19 cellular contexts compared by ENCODE assay signal in the genomic region with DNA sequence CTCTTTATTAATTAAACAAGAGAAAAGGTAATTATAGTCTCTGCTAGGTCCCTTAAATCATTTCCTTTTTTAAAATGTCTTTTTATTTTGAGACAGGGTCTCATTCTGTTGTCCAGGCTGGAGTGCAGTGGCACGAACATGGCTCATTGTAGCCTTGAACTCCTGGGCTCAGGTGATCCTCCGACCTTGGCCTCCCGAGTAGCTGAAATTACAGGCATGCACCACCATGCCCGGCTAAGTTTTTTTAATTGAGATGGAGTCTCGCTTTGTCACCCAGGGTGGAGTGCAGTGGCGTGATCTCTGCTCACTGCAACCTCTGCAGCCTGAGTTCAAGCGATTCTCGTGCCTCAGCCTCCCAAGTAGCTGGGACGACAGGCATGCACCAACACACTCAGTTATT. TPM values are rescaled to one million over a fixed set of nuclear protein-coding genes. Genes with fewer than 3 reads are reported as not detected.
"Had no signal": no experiment of that assay in that cellular context is flagged by ENCODE, and none has a peak within 500 bp of the region (broad histone marks: within the 10 kb centered on the region; RNA-seq: fewer than 3 reads in every experiment).

No MANE protein-coding gene starts in this region.

RNA-seq across cellular contexts. Expression of gene MEIOB, which starts 9.2 kb away (rescaled TPM):
- total RNA-seq: activated CD4-positive, alpha-beta T cell treated with anti-CD3 and anti-CD28 coated beads, Interleukin-2, amount 10 ng/mL, durations not matched to agents 7 days and 5 days; activated CD8-positive, alpha-beta memory T cell treated with anti-CD3 and anti-CD28 coated beads, Interleukin-2, amount 10 ng/mL, durations not matched to agents 7 days and 5 days; activated CD8-positive, alpha-beta T cell treated with anti-CD3 and anti-CD28 coated beads, Interleukin-2, amount 10 ng/mL, durations not matched to agents 7 days and 5 days; activated T-helper 2 cell treated with anti-CD3 and anti-CD28 coated beads, Interferon-gamma antibody, Interleukin-2, Interleukin-4, amounts not matched to agents 10 μg/mL and 5 μg/mL and 100 μg/mL, durations not matched to agents 14 hours and 24 hours and 36 hours; aorta; breast epithelium; cardiac septum; T-helper 1 cell treated with Interleukin-12 subunit alpha and Interleukin-12 subunit beta and Interleukin-4 antibody, amounts not matched to agents 30 ng/mL and 1 ng/mL, for 36 hours; T-helper 17 cell; T-helper 2 cell treated with Interferon-gamma antibody and Interleukin-4, amounts not matched to agents 100 ng/mL and 5 ng/mL, for 36 hours had no signal
- polyA plus RNA-seq: adrenal gland, aorta had no signal

RNA-seq across cellular contexts. Expression of gene HS3ST6, which starts 37.0 kb away (rescaled TPM):
- total RNA-seq: activated CD4-positive, alpha-beta memory T cell treated with anti-CD3 and anti-CD28 coated beads, Interleukin-2, amount 10 ng/mL, durations not matched to agents 7 days and 5 days; activated CD4-positive, alpha-beta T cell treated with anti-CD3 and anti-CD28 coated beads for 36 hours; activated CD4-positive, alpha-beta T cell treated with anti-CD3 and anti-CD28 coated beads, Interleukin-2, amount 10 ng/mL, durations not matched to agents 7 days and 5 days; activated CD8-positive, alpha-beta memory T cell treated with anti-CD3 and anti-CD28 coated beads, Interleukin-2, amount 10 ng/mL, durations not matched to agents 7 days and 5 days; activated CD8-positive, alpha-beta T cell treated with anti-CD3 and anti-CD28 coated beads, Interleukin-2, amount 10 ng/mL, durations not matched to agents 7 days and 5 days; activated naive CD4-positive, alpha-beta T cell treated with anti-CD3 and anti-CD28 coated beads for 36 hours; activated naive CD4-positive, alpha-beta T cell treated with anti-CD3 and anti-CD28 coated beads, Interleukin-2, amount 50 U/mL, for 72 hours; activated naive CD8-positive, alpha-beta T cell treated with anti-CD3 and anti-CD28 coated beads for 36 hours; activated T-helper 2 cell treated with anti-CD3 and anti-CD28 coated beads, Interferon-gamma antibody, Interleukin-2, Interleukin-4, amounts not matched to agents 10 μg/mL and 5 μg/mL and 100 μg/mL, durations not matched to agents 14 hours and 24 hours and 36 hours; adrenal gland; aorta; astrocyte; body of pancreas; breast epithelium; cardiac septum; T-cell; T-helper 1 cell treated with Interleukin-12 subunit alpha and Interleukin-12 subunit beta and Interleukin-4 antibody, amounts not matched to agents 30 ng/mL and 1 ng/mL, for 36 hours; T-helper 17 cell; T-helper 2 cell treated with Interferon-gamma antibody and Interleukin-4, amounts not matched to agents 100 ng/mL and 5 ng/mL, for 36 hours had no signal
